Comparison of ENCODE assay signal across 8 cellular contexts in genomic region chr6:33172307-33173227, GRCh38. TPM values are rescaled to one million over a fixed set of nuclear protein-coding genes. Genes with fewer than 3 reads are reported as not detected.
DNase-seq lines count a peak whose midpoint lies in the region; ATAC-seq lines count a peak whose summit lies in the region.

No MANE protein-coding gene starts in this region.

- intact Hi-C loops in right cardiac atrium (cut with DNase I): loop anchor here in 2 of 4 donors (5.0 to 10.0 kb wide), 2 partner anchors 70 to 72 kb away; no protein-coding TSS in a partner anchor
- intact Hi-C loops in activated CD4-positive, alpha-beta T cell treated with anti-CD3 and anti-CD28 coated beads for 36 hours (cut with DNase I, micrococcal nuclease): no loop called here

- CTCF ChIA-PET in activated CD4-positive, alpha-beta T cell treated with anti-CD3 and anti-CD28 coated beads for 36 hours (lab: Charles Lee): interaction anchor here (1.1 to 1.5 kb wide), 4 partner anchors 10 to 77 kb away, joined by 3 to 9 read pairs (median 6); no protein-coding TSS in a partner anchor

- H3K36me3 ChIP-seq in HAP-1 (replicated peaks): no peaks in the 10 kb centered on the region

- no peak overlapping the region for H3K27ac ChIP-seq in right cardiac atrium (ENCODE audit: low read length)

- H3K4me1 ChIP-seq in right cardiac atrium (ENCODE audit: control insufficient read depth, insufficient read depth, low read length): no peaks in the 10 kb centered on the region
- H3K4me1 ChIP-seq in HAP-1: no peaks in the 10 kb centered on the region

- in situ Hi-C loops in HAP-1 (cut with MboI; ENCODE audit: low sequenced_read_pairs): no loop called here

- no peaks in the 10 kb centered on the region for H3K27me3 ChIP-seq in right cardiac atrium (ENCODE audit: control insufficient read depth, insufficient read depth)
- no peaks in the 10 kb centered on the region for H3K27me3 ChIP-seq in HAP-1 (ENCODE audit: low read depth)

- H3K4me3 ChIP-seq in right cardiac atrium (ENCODE audit: low read length) (no peak overlapping the region), HAP-1 (no peak overlapping the region)

- no peaks in the 10 kb centered on the region for H3K27me3 Mint-ChIP-seq in stimulated activated naive CD8-positive, alpha-beta T cell treated with anti-CD3 and anti-CD28 coated beads, Interleukin-15, amount 100 ng/mL, for 72 hours
- peaks cover 37% of the 10 kb centered on the region for H3K27me3 Mint-ChIP-seq in T-helper 17 cell
- no peaks in the 10 kb centered on the region for H3K27me3 Mint-ChIP-seq in activated CD4-positive, alpha-beta T cell treated with anti-CD3 and anti-CD28 coated beads for 36 hours

- H3K9me3 ChIP-seq in T-helper 17 cell (ENCODE audit: control insufficient read depth, low read length, poor library complexity, severe bottlenecking) (no peaks in the 10 kb centered on the region), right cardiac atrium (ENCODE audit: control insufficient read depth, low read length) (no peaks in the 10 kb centered on the region), HAP-1 (no peaks in the 10 kb centered on the region)

- 70% methylated on average over 12 of the region's 12 CpGs for WGBS in right cardiac atrium

- H3K4me3 Mint-ChIP-seq in stimulated activated naive CD8-positive, alpha-beta T cell treated with anti-CD3 and anti-CD28 coated beads, Interleukin-15, amount 100 ng/mL, for 72 hours: no peak overlapping the region
- no peak overlapping the region for H3K4me3 Mint-ChIP-seq in T-helper 17 cell
- H3K4me3 Mint-ChIP-seq in activated CD4-positive, alpha-beta T cell treated with anti-CD3 and anti-CD28 coated beads for 36 hours: no peak overlapping the region

- POLR2A ChIA-PET in activated CD4-positive, alpha-beta T cell treated with anti-CD3 and anti-CD28 coated beads for 36 hours (lab: Charles Lee): no interaction called here

- DNase-seq in stimulated activated naive CD8-positive, alpha-beta T cell treated with anti-CD3 and anti-CD28 coated beads, Interleukin-15, amount 100 ng/mL, for 72 hours: no peak
- no peak for DNase-seq in stimulated activated naive CD8-positive, alpha-beta T cell treated with anti-CD3 and anti-CD28 coated beads, Interleukin-15, Interleukin-2, amounts not matched to agents 100 U/mL and 50 U/mL, for 24 hours
- DNase-seq in T-helper 17 cell: no peak
- peak; percentile 8 to 27 (median 14) for DNase-seq in right cardiac atrium
- DNase-seq in activated CD4-positive, alpha-beta T cell treated with anti-CD3 and anti-CD28 coated beads for 36 hours: no peak
- no peak for DNase-seq in HAP-1 (ENCODE audit: low spot score in 2 of 2)
- no peak for DNase-seq in anterior cingulate cortex (lab: John Stamatoyannopoulos, UW)

- no peaks in the 10 kb centered on the region for H3K4me1 Mint-ChIP-seq in stimulated activated naive CD8-positive, alpha-beta T cell treated with anti-CD3 and anti-CD28 coated beads, Interleukin-15, amount 100 ng/mL, for 72 hours
- H3K4me1 Mint-ChIP-seq in T-helper 17 cell: peaks cover 6% of the 10 kb centered on the region
- H3K4me1 Mint-ChIP-seq in activated CD4-positive, alpha-beta T cell treated with anti-CD3 and anti-CD28 coated beads for 36 hours: no peaks in the 10 kb centered on the region

- no peaks in the 10 kb centered on the region for H3K9me3 Mint-ChIP-seq in stimulated activated naive CD8-positive, alpha-beta T cell treated with anti-CD3 and anti-CD28 coated beads, Interleukin-15, amount 100 ng/mL, for 72 hours
- H3K9me3 Mint-ChIP-seq in activated CD4-positive, alpha-beta T cell treated with anti-CD3 and anti-CD28 coated beads for 36 hours (ENCODE audit: low read depth): no peaks in the 10 kb centered on the region

- H3K36me3 Mint-ChIP-seq in T-helper 17 cell (ENCODE audit: low read depth): no peaks in the 10 kb centered on the region
- H3K36me3 Mint-ChIP-seq in activated CD4-positive, alpha-beta T cell treated with anti-CD3 and anti-CD28 coated beads for 36 hours (ENCODE audit: low read depth): no peaks in the 10 kb centered on the region

- ATAC-seq in stimulated activated naive CD8-positive, alpha-beta T cell treated with anti-CD3 and anti-CD28 coated beads, Interleukin-15, amount 100 ng/mL, for 72 hours: no peak
- ATAC-seq in stimulated activated naive CD8-positive, alpha-beta T cell treated with anti-CD3 and anti-CD28 coated beads, Interleukin-15, Interleukin-2, amounts not matched to agents 100 U/mL and 50 U/mL, for 24 hours: no peak
- peak; percentile 40 for ATAC-seq in T-helper 17 cell
- no peak for ATAC-seq in right cardiac atrium
- no peak for ATAC-seq in activated CD4-positive, alpha-beta T cell treated with anti-CD3 and anti-CD28 coated beads for 36 hours
- ATAC-seq in GM18519 (IDR thresholded peaks at IDR 0.05; ENCODE audit: low FRiP score, unreplicated experiment): no peak

- H3K27ac Mint-ChIP-seq in stimulated activated naive CD8-positive, alpha-beta T cell treated with anti-CD3 and anti-CD28 coated beads, Interleukin-15, amount 100 ng/mL, for 72 hours: peak overlapping the region; percentile 13 to 28
- no peak overlapping the region for H3K27ac Mint-ChIP-seq in T-helper 17 cell
- H3K27ac Mint-ChIP-seq in activated CD4-positive, alpha-beta T cell treated with anti-CD3 and anti-CD28 coated beads for 36 hours: no peak overlapping the region

RNA-seq across cellular contexts. Expression of gene COL11A2, which starts 19.7 kb away (rescaled TPM):
- total RNA-seq in T-helper 17 cell (under 1 TPM; 0.52 to 0.89 TPM), right cardiac atrium (1 to 10 TPM; 1.5 to 4.0 (median 2.3) TPM)
- polyA plus RNA-seq in right cardiac atrium: 3.7 TPM
- total RNA-seq in activated CD4-positive, alpha-beta T cell treated with anti-CD3 and anti-CD28 coated beads for 36 hours: 1 to 10 TPM; 1.9 to 2.0 TPM

RNA-seq across cellular contexts. Expression of gene RXRB, which starts 27.9 kb away (rescaled TPM):
- total RNA-seq in T-helper 17 cell (10 to 100 TPM; 51.0 to 64.4 TPM), right cardiac atrium (10 to 100 TPM; 32.8 to 44.8 (median 35.0) TPM)
- 31.7 TPM for polyA plus RNA-seq in right cardiac atrium
- total RNA-seq in activated CD4-positive, alpha-beta T cell treated with anti-CD3 and anti-CD28 coated beads for 36 hours: 10 to 100 TPM; 41.0 to 45.4 TPM

RNA-seq across cellular contexts. Expression of gene SLC39A7, which starts 28.1 kb away (rescaled TPM):
- total RNA-seq in T-helper 17 cell (10 to 100 TPM; 22.4 to 25.8 TPM), right cardiac atrium (100 to 1,000 TPM in 1 of 4 donors, 10 to 100 TPM in 3; 59.0 to 124 (median 81.6) TPM)
- polyA plus RNA-seq in right cardiac atrium: 78.6 TPM
- 10 to 100 TPM; 33.0 to 41.8 TPM for total RNA-seq in activated CD4-positive, alpha-beta T cell treated with anti-CD3 and anti-CD28 coated beads for 36 hours

RNA-seq across cellular contexts. Expression of gene HSD17B8, which starts 31.9 kb away (rescaled TPM):
- total RNA-seq in T-helper 17 cell (10 to 100 TPM in 1 of 2 donors, 1 to 10 TPM in 1; 7.6 to 11.9 TPM), right cardiac atrium (10 to 100 TPM; 16.9 to 20.2 (median 19.1) TPM)
- polyA plus RNA-seq in right cardiac atrium: 16.9 TPM
- total RNA-seq in activated CD4-positive, alpha-beta T cell treated with anti-CD3 and anti-CD28 coated beads for 36 hours: 10 to 100 TPM; 23.4 to 33.2 TPM

RNA-seq across cellular contexts. Expression of gene RING1, which starts 35.7 kb away (rescaled TPM):
- total RNA-seq in T-helper 17 cell: 10 to 100 TPM; 27.9 to 28.2 TPM
- 10 to 100 TPM; 30.4 to 38.2 (median 34.4) TPM for total RNA-seq in right cardiac atrium
- 33.7 TPM for polyA plus RNA-seq in right cardiac atrium
- 10 to 100 TPM; 28.3 to 39.3 TPM for total RNA-seq in activated CD4-positive, alpha-beta T cell treated with anti-CD3 and anti-CD28 coated beads for 36 hours

Comparison
In these comparisons a context has a peak if more than half of its experiments do, and no peak if none do; other contexts are left out.
1. DNase-seq: peak in right cardiac atrium (3 of 3); none in stimulated activated naive CD8-positive, alpha-beta T cell treated with anti-CD3 and anti-CD28 coated beads, Interleukin-15, amount 100 ng/mL, for 72 hours (0 of 2), stimulated activated naive CD8-positive, alpha-beta T cell treated with anti-CD3 and anti-CD28 coated beads, Interleukin-15, Interleukin-2, amounts not matched to agents 100 U/mL and 50 U/mL, for 24 hours (single experiment), T-helper 17 cell (0 of 3), activated CD4-positive, alpha-beta T cell treated with anti-CD3 and anti-CD28 coated beads for 36 hours (single experiment), HAP-1 (0 of 2) and anterior cingulate cortex (0 of 58).
2. H3K27ac Mint-ChIP-seq: peak in stimulated activated naive CD8-positive, alpha-beta T cell treated with anti-CD3 and anti-CD28 coated beads, Interleukin-15, amount 100 ng/mL, for 72 hours (2 of 2); none in T-helper 17 cell (single experiment) and activated CD4-positive, alpha-beta T cell treated with anti-CD3 and anti-CD28 coated beads for 36 hours (single experiment).